In the genomic region with DNA sequence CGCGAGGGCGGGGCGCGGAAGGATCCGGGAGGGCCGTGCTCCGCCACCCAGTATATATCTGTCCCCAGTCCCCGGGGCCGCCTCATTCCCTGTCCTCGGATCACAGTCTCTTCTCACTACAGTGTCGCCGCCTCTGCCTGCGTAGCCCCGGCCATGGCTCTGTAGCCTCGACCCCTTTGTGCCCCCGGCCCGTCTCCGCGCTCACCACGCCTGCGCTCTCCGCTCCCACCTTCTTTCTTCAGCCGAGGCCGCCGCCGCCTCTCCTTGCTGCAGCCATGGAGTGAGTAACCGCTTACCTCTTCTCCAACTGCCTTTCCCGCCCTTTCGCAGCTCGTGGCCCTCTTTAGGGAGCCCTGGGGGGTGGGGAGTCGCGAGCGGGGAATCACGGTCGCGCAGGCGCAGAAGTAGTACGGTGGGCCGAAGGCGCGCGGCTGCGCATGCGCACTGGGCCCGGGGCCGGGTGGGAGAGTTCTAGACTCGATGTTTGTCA, we compare ENCODE assay signal across 1 cellular context.
A peak's percentile ranks its signal among the peaks of the same experiment; 100 is the strongest.
TF ChIP-seq lines count a peak whose summit lies in the region.

A gene with protein sequence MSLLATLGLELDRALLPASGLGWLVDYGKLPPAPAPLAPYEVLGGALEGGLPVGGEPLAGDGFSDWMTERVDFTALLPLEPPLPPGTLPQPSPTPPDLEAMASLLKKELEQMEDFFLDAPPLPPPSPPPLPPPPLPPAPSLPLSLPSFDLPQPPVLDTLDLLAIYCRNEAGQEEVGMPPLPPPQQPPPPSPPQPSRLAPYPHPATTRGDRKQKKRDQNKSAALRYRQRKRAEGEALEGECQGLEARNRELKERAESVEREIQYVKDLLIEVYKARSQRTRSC (plus strand): TSS at position 85 of the 490 bp plus-strand sequence. CDS start 1,646 bp downstream, outside the sequence.
A gene with protein sequence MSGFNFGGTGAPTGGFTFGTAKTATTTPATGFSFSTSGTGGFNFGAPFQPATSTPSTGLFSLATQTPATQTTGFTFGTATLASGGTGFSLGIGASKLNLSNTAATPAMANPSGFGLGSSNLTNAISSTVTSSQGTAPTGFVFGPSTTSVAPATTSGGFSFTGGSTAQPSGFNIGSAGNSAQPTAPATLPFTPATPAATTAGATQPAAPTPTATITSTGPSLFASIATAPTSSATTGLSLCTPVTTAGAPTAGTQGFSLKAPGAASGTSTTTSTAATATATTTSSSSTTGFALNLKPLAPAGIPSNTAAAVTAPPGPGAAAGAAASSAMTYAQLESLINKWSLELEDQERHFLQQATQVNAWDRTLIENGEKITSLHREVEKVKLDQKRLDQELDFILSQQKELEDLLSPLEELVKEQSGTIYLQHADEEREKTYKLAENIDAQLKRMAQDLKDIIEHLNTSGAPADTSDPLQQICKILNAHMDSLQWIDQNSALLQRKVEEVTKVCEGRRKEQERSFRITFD (minus strand): TSS at position 384 of the 490 bp plus-strand sequence. CDS start 19,697 bp downstream, outside the sequence.

TF ChIP-seq in HEK293, 187 proteins besides CTCF, POLR2A, EP300 and RAD21 (continued from another document):
- TF ChIP-seq, protein P1, sequence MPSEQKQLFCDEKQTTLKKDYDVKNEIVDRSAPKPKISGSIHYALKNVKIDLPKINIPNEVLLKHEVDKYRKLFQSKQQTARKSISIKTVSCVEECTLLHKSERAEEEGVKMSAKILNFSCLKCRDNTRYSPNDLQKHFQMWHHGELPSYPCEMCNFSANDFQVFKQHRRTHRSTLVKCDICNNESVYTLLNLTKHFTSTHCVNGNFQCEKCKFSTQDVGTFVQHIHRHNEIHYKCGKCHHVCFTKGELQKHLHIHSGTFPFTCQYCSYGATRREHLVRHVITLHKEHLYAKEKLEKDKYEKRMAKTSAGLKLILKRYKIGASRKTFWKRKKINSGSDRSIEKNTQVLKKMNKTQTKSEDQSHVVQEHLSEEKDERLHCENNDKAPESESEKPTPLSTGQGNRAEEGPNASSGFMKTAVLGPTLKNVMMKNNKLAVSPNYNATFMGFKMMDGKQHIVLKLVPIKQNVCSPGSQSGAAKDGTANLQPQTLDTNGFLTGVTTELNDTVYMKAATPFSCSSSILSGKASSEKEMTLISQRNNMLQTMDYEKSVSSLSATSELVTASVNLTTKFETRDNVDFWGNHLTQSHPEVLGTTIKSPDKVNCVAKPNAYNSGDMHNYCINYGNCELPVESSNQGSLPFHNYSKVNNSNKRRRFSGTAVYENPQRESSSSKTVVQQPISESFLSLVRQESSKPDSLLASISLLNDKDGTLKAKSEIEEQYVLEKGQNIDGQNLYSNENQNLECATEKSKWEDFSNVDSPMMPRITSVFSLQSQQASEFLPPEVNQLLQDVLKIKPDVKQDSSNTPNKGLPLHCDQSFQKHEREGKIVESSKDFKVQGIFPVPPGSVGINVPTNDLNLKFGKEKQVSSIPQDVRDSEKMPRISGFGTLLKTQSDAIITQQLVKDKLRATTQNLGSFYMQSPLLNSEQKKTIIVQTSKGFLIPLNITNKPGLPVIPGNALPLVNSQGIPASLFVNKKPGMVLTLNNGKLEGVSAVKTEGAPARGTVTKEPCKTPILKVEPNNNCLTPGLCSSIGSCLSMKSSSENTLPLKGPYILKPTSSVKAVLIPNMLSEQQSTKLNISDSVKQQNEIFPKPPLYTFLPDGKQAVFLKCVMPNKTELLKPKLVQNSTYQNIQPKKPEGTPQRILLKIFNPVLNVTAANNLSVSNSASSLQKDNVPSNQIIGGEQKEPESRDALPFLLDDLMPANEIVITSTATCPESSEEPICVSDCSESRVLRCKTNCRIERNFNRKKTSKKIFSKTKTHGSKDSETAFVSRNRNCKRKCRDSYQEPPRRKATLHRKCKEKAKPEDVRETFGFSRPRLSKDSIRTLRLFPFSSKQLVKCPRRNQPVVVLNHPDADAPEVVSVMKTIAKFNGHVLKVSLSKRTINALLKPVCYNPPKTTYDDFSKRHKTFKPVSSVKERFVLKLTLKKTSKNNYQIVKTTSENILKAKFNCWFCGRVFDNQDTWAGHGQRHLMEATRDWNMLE (tag by site-specific recombination; conservative IDR thresholded peaks at IDR 0.05; ENCODE audit: low read depth) = 0 out of 2 replicates have a peak, but pooled peaks have one; percentile 30
- TF ChIP-seq ZBTB8A (tag by site-specific recombination; IDR thresholded peaks at IDR 0.05) (peak; percentile 89), ZNF623 (tag by site-specific recombination; IDR thresholded peaks at IDR 0.05) (no peak), ZNF394 (tag by site-specific recombination; IDR thresholded peaks at IDR 0.05; ENCODE audit: borderline replicate concordance) (peak; percentile 72; the same call in 1 of the 2 replicates), ZNF335 (tag by site-specific recombination; conservative IDR thresholded peaks at IDR 0.05) (no peak; the same call in 1 of the 2 replicates), ZBTB48 (tag by site-specific recombination; IDR thresholded peaks at IDR 0.05) (peak; percentile 87), ZNF266 (tag by site-specific recombination; IDR thresholded peaks at IDR 0.05; ENCODE audit: low read depth) (no peak), KLF10 (tag by site-specific recombination; IDR thresholded peaks at IDR 0.05) (no peak; the same call in 1 of the 2 replicates), ZNF48 (tag by site-specific recombination; IDR thresholded peaks at IDR 0.05) (no peak), ZNF155 (tag by site-specific recombination; IDR thresholded peaks at IDR 0.05) (no peak), ZNF600 (tag by site-specific recombination; IDR thresholded peaks at IDR 0.05) (no peak), ZNF664 (tag by site-specific recombination; IDR thresholded peaks at IDR 0.05) (no peak; the same call in 1 of the 2 replicates), ZNF114 (tag by site-specific recombination; IDR thresholded peaks at IDR 0.05) (no peak), ZNF514 (tag by site-specific recombination; IDR thresholded peaks at IDR 0.05) (no peak), ZNF426 (tag by site-specific recombination; IDR thresholded peaks at IDR 0.05) (no peak), REPIN1 (tag by site-specific recombination; IDR thresholded peaks at IDR 0.05; ENCODE audit: low read depth) (no peak), YY1 (tag by site-specific recombination; IDR thresholded peaks at IDR 0.05) (peak; percentile 49; the same call in 1 of the 2 replicates), GFI1B (tag by site-specific recombination; IDR thresholded peaks at IDR 0.05) (no peak), RBAK (tag by site-specific recombination; IDR thresholded peaks at IDR 0.05) (no peak; the same call in 1 of the 2 replicates), ZNF571 (tag by site-specific recombination; IDR thresholded peaks at IDR 0.05) (no peak), ZEB2 (tag by site-specific recombination; IDR thresholded peaks at IDR 0.05) (peak; percentile 76), ZNF37A (tag by site-specific recombination; IDR thresholded peaks at IDR 0.05) (no peak)
- TF ChIP-seq, protein P2, sequence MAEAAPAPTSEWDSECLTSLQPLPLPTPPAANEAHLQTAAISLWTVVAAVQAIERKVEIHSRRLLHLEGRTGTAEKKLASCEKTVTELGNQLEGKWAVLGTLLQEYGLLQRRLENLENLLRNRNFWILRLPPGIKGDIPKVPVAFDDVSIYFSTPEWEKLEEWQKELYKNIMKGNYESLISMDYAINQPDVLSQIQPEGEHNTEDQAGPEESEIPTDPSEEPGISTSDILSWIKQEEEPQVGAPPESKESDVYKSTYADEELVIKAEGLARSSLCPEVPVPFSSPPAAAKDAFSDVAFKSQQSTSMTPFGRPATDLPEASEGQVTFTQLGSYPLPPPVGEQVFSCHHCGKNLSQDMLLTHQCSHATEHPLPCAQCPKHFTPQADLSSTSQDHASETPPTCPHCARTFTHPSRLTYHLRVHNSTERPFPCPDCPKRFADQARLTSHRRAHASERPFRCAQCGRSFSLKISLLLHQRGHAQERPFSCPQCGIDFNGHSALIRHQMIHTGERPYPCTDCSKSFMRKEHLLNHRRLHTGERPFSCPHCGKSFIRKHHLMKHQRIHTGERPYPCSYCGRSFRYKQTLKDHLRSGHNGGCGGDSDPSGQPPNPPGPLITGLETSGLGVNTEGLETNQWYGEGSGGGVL (tag by site-specific recombination; IDR thresholded peaks at IDR 0.05) = peak; percentile 43; the same call in 1 of the 2 replicates
- TF ChIP-seq, protein P3, sequence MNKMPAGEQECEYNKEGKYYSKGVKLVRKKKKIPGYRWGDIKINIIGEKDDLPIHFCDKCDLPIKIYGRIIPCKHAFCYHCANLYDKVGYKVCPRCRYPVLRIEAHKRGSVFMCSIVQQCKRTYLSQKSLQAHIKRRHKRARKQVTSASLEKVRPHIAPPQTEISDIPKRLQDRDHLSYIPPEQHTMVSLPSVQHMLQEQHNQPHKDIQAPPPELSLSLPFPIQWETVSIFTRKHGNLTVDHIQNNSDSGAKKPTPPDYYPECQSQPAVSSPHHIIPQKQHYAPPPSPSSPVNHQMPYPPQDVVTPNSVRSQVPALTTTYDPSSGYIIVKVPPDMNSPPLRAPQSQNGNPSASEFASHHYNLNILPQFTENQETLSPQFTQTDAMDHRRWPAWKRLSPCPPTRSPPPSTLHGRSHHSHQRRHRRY (tag by site-specific recombination; IDR thresholded peaks at IDR 0.05) = peak; percentile 46; the same call in 1 of the 2 replicates
- TF ChIP-seq, protein P4, sequence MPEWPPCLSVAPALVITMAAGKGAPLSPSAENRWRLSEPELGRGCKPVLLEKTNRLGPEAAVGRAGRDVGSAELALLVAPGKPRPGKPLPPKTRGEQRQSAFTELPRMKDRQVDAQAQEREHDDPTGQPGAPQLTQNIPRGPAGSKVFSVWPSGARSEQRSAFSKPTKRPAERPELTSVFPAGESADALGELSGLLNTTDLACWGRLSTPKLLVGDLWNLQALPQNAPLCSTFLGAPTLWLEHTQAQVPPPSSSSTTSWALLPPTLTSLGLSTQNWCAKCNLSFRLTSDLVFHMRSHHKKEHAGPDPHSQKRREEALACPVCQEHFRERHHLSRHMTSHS (tag by site-specific recombination; IDR thresholded peaks at IDR 0.05) = no peak
- TF ChIP-seq, protein P5, sequence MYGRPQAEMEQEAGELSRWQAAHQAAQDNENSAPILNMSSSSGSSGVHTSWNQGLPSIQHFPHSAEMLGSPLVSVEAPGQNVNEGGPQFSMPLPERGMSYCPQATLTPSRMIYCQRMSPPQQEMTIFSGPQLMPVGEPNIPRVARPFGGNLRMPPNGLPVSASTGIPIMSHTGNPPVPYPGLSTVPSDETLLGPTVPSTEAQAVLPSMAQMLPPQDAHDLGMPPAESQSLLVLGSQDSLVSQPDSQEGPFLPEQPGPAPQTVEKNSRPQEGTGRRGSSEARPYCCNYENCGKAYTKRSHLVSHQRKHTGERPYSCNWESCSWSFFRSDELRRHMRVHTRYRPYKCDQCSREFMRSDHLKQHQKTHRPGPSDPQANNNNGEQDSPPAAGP (tag by site-specific recombination; IDR thresholded peaks at IDR 0.05) = peak; percentile 71
- TF ChIP-seq, protein P6, sequence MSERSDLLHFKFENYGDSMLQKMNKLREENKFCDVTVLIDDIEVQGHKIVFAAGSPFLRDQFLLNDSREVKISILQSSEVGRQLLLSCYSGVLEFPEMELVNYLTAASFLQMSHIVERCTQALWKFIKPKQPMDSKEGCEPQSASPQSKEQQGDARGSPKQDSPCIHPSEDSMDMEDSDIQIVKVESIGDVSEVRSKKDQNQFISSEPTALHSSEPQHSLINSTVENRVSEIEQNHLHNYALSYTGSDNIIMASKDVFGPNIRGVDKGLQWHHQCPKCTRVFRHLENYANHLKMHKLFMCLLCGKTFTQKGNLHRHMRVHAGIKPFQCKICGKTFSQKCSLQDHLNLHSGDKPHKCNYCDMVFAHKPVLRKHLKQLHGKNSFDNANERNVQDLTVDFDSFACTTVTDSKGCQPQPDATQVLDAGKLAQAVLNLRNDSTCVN (tag by site-specific recombination; optimal IDR thresholded peaks at IDR 0.05) = peak; percentile 77
- TF ChIP-seq, protein P7, sequence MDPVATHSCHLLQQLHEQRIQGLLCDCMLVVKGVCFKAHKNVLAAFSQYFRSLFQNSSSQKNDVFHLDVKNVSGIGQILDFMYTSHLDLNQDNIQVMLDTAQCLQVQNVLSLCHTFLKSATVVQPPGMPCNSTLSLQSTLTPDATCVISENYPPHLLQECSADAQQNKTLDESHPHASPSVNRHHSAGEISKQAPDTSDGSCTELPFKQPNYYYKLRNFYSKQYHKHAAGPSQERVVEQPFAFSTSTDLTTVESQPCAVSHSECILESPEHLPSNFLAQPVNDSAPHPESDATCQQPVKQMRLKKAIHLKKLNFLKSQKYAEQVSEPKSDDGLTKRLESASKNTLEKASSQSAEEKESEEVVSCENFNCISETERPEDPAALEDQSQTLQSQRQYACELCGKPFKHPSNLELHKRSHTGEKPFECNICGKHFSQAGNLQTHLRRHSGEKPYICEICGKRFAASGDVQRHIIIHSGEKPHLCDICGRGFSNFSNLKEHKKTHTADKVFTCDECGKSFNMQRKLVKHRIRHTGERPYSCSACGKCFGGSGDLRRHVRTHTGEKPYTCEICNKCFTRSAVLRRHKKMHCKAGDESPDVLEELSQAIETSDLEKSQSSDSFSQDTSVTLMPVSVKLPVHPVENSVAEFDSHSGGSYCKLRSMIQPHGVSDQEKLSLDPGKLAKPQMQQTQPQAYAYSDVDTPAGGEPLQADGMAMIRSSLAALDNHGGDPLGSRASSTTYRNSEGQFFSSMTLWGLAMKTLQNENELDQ (tag by site-specific recombination; IDR thresholded peaks at IDR 0.05; ENCODE audit: low read depth) = no peak
